10 cellular contexts compared by ENCODE assay signal in genomic region chr15:41258706-41259471, GRCh38. TPM values are rescaled to one million over a fixed set of nuclear protein-coding genes. Genes with fewer than 3 reads are reported as not detected.
DNase-seq lines count a peak whose midpoint lies in the region; ATAC-seq, FAIRE-seq and TF ChIP-seq lines count a peak whose summit lies in the region.
"Had no signal": no experiment of that assay in that cellular context is flagged by ENCODE, and none has a peak within 500 bp of the region (broad histone marks: within the 10 kb centered on the region; RNA-seq: fewer than 3 reads in every experiment).

No MANE protein-coding gene starts in this region.

- peak; percentile 64 for FAIRE-seq in GM18507 (lab: Jason Lieb, UNC)

- peaks cover 22% of the 10 kb centered on the region for H3K36me3 ChIP-seq in PC-9 (ENCODE audit: low read depth)
- H3K36me3 ChIP-seq in gastrocnemius medialis: peaks cover 5 to 34% of the 10 kb centered on the region in 2 donors
- peaks cover 0 to 1% of the 10 kb centered on the region in 2 donors for H3K36me3 ChIP-seq in aorta (ENCODE audit: control insufficient read depth in 1 of 2, insufficient read depth in 2 of 2, low read length in 1 of 2)

- ATAC-seq in gastrocnemius medialis (peak; percentile 90 to 93), aorta (ENCODE audit: low FRiP score) (no peak)

- H3K9me3 ChIP-seq in PC-9 (ENCODE audit: insufficient read depth, low read depth) (no peaks in the 10 kb centered on the region), gastrocnemius medialis (no peaks in the 10 kb centered on the region), aorta (ENCODE audit: control insufficient read depth, low read length) (no peaks in the 10 kb centered on the region)

- peaks cover 54% of the 10 kb centered on the region for H3F3A ChIP-seq in PC-9 (ENCODE audit: insufficient read depth, low read depth)

- TF ChIP-seq POLR2A in gastrocnemius medialis (IDR thresholded peaks at IDR 0.05): no peak

- H3K27me3 ChIP-seq in PC-9 (ENCODE audit: insufficient read depth, low read depth) (no peaks in the 10 kb centered on the region), gastrocnemius medialis (no peaks in the 10 kb centered on the region), aorta (ENCODE audit: control insufficient read depth in 1 of 2, insufficient read depth in 2 of 2, low read length in 1 of 2) (no peaks in the 10 kb centered on the region)

- in situ Hi-C loops in gastrocnemius medialis (cut with MboI; ENCODE audit: low sequenced_read_pairs in 4 of 4): no loop called here

- CTCF ChIA-PET in PC-9 (lab: Charles Lee): interaction anchor here (0.6 kb wide), 2 partner anchors 37 to 329 kb away, joined by 3 to 27 read pairs; no protein-coding TSS in a partner anchor

- no peaks in the 10 kb centered on the region for H3K9me2 ChIP-seq in PC-9 (ENCODE audit: insufficient read depth)

- no peak overlapping the region for H2AFZ ChIP-seq in PC-9

- intact Hi-C loops in PC-9 (cut with micrococcal nuclease; ENCODE audit: unreplicated experiment): no loop called here
- intact Hi-C loops in gastrocnemius medialis (cut with DNase I; ENCODE audit: low total_unique reads): no loop called here
- intact Hi-C loops in aorta (cut with DNase I): no loop called here

- peaks cover 23% of the 10 kb centered on the region; the same call in 1 of the 2 replicates for H3K79me2 ChIP-seq in PC-9 (ENCODE audit: low read depth)

- peak overlapping the region; percentile 89 for H3K27ac ChIP-seq in PC-9
- peak overlapping the region; percentile 63 to 70 (median 68) for H3K27ac ChIP-seq in gastrocnemius medialis
- no peak overlapping the region for H3K27ac ChIP-seq in aorta (ENCODE audit: low read depth in 1 of 2, low read length in 2 of 2)
- H3K27ac ChIP-seq: SK-N-MC had no signal

- TSS peak; percentile 11 for BruUV-seq in PC-9 (replicated peaks; lab: Mats Ljungman, UMichigan)

- H3K4me2 ChIP-seq in PC-9: peak overlapping the region; percentile 70

- DNase-seq in GM18507 (ENCODE audit: extremely low spot score, insufficient read length, low read depth) (no peak), PC-9 (peak; percentile 47 to 96), fibroblast of villous mesenchyme (ENCODE audit: low read depth) (peak; percentile 21), gastrocnemius medialis (no peak), NCI-H345 (lab: John Stamatoyannopoulos, UW) (no peak), NCI-H524 treated with DMSO at 0.1 percent for 48 hours (lab: John Stamatoyannopoulos, UW) (no peak), aorta (no peak)
- DNase-seq in activated CD4-positive, alpha-beta T cell treated with anti-CD3 and anti-CD28 coated beads, Interleukin-2, amount 50 U/mL, for 4 hours: no peak
- DNase-seq: amygdala had no signal

- 65 to 66% methylated on average over 3 of the region's 3 CpGs for WGBS in aorta, 2 donors

- H3K4me3 ChIP-seq in PC-9 (peak overlapping the region; percentile 37), fibroblast of villous mesenchyme (ENCODE audit: low read depth, low read length) (no peak overlapping the region), gastrocnemius medialis (no peak overlapping the region), aorta (ENCODE audit: low read length in 2 of 2) (no peak overlapping the region)
- H3K4me3 ChIP-seq: SK-N-MC had no signal

- POLR2A ChIA-PET in PC-9 (lab: Charles Lee; ENCODE audit: unreplicated experiment): interaction anchor here (0.5 to 1.2 kb wide), 3 partner anchors 9 to 58 kb away, joined by 3 to 33 read pairs (median 8); no protein-coding TSS in a partner anchor

- H3K4me1 ChIP-seq in PC-9 (replicated peaks; ENCODE audit: insufficient read depth) (peaks cover 62% of the 10 kb centered on the region), gastrocnemius medialis (peaks cover 25 to 26% of the 10 kb centered on the region in 2 donors), aorta (ENCODE audit: control insufficient read depth in 1 of 2, insufficient read depth in 2 of 2, low read length in 2 of 2) (no peaks in the 10 kb centered on the region)

- TF ChIP-seq CTCF in PC-9 (conservative IDR thresholded peaks at IDR 0.05): no peak
- TF ChIP-seq CTCF in fibroblast of villous mesenchyme (IDR thresholded peaks at IDR 0.05; ENCODE audit: insufficient read depth, low read depth, low read length): no peak
- TF ChIP-seq CTCF in gastrocnemius medialis (IDR thresholded peaks at IDR 0.05 in 4 of 5, conservative IDR thresholded peaks at IDR 0.05 in 1 of 5): no peak

- H4K20me1 ChIP-seq in PC-9 (ENCODE audit: insufficient read depth): no peaks in the 10 kb centered on the region

RNA-seq across cellular contexts. Expression of gene CHP1, which starts 27.8 kb away (rescaled TPM):
- total RNA-seq in PC-9 (2021): 133 and 199 TPM in 2 replicates
- 87.9 and 111 TPM in 2 replicates for total RNA-seq in fibroblast of villous mesenchyme
- total RNA-seq in gastrocnemius medialis: 100 to 1,000 TPM; 208 to 293 (median 266) TPM
- 10 to 100 TPM; 60.4 to 60.8 TPM for total RNA-seq in aorta
- polyA plus RNA-seq in aorta: 10 to 100 TPM; 28.1 to 44.8 TPM

RNA-seq across cellular contexts. Expression of gene EXD1, which starts 28.3 kb away (rescaled TPM):
- total RNA-seq in PC-9 (2021) (0.70 TPM in 1 of 2 replicates, not detected in the other), fibroblast of villous mesenchyme (under 0.01 TPM in 1 of 2 replicates, not detected in the other), gastrocnemius medialis (not detected), aorta (not detected)
- polyA plus RNA-seq in aorta: not detected

Comparison
In these comparisons a context has a peak if more than half of its experiments do, and no peak if none do; other contexts are left out.
1. DNase-seq: peak in PC-9 (2 of 2) and fibroblast of villous mesenchyme (single experiment); none in GM18507 (single experiment), gastrocnemius medialis (0 of 2), NCI-H345 (single experiment), activated CD4-positive, alpha-beta T cell treated with anti-CD3 and anti-CD28 coated beads, Interleukin-2, amount 50 U/mL, for 4 hours (0 of 2), NCI-H524 treated with DMSO at 0.1 percent for 48 hours (single experiment) and aorta (0 of 2).
2. H3K27ac ChIP-seq: peak in PC-9 (single experiment) and gastrocnemius medialis (4 of 4); none in aorta (0 of 2).